ENCODE assay signal across 17 cellular contexts in the genomic region with DNA sequence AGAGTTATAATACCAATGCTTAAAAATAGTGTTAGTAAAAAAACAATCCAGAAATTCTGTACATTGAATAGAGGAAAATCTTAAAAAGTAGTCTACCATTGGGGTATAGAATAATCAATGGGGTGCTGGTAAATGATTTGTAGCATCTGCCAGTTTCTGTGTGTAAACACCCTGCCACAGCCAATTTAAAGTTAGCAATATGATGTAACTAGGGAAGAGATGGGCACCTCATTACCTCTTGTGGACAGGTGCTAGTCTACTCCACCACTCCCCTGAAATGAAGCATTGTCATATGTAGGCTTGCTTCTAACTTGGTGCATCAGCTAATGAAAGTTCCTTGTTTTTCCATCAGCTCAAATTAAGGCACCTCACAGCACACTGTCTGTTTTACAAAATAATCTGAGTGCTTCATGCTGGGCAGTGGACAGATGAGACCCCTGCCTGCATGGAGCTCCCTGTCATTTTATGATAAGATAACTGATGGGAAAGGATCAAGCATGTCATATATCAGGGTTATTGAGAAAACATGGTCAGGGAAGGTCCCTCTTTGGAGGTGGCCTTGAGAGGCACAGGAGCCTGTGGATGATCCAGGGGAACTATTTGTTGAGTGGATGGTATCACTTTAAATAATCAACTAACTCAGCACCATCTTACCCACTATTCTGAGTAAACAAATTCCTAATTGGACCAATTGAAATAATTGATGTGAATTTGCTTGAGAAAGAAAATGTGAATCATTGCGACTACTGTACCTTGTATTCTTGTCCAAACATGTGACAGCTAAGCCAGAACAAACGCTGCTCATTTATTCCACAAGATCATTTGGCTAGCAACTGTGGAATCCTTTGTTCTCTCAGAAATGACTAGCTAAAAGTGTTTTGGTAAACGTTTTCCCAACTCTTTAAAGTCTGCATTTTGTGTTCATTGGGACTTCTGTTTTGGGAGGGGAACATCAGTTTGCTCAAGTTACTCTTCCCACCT. TPM values are rescaled to one million over a fixed set of nuclear protein-coding genes. Genes with fewer than 3 reads are reported as not detected.
DNase-seq lines count a peak whose midpoint lies in the region; ATAC-seq and TF ChIP-seq lines count a peak whose summit lies in the region.
"Had no signal": no experiment of that assay in that cellular context is flagged by ENCODE, and none has a peak within 500 bp of the region (broad histone marks: within the 10 kb centered on the region; RNA-seq: fewer than 3 reads in every experiment).

No MANE protein-coding gene starts in this region.

- H3K27ac Mint-ChIP-seq in activated CD4-positive, alpha-beta T cell treated with anti-CD3 and anti-CD28 coated beads for 36 hours, result peak overlapping the region; percentile 13
- 0 out of 2 replicates have a peak overlapping the region, but pooled peaks have one; percentile 10 for H3K27ac Mint-ChIP-seq in WTC11
- peak overlapping the region in 1 of 2 donors; percentile 34 for H3K27ac Mint-ChIP-seq in stimulated activated naive CD8-positive, alpha-beta T cell treated with anti-CD3 and anti-CD28 coated beads, Interleukin-15, amount 100 ng/mL, for 72 hours
- no peak overlapping the region for H3K27ac Mint-ChIP-seq in stimulated activated effector memory CD8-positive, alpha-beta T cell treated with anti-CD3 and anti-CD28 coated beads, Interleukin-12 subunit alpha, Interleukin-12 subunit beta, amount 100 ng/mL, for 72 hours
- H3K27ac Mint-ChIP-seq: activated naive CD4-positive, alpha-beta T cell treated with anti-CD3 and anti-CD28 coated beads for 36 hours; natural killer cell treated with Interleukin-12 subunit alpha and Interleukin-12 subunit beta and Interleukin-15 and Interleukin-18, amount 100 ng/mL, for 72 hours had no signal

- no peak for ATAC-seq in activated CD4-positive, alpha-beta T cell treated with anti-CD3 and anti-CD28 coated beads for 36 hours
- no peak for ATAC-seq in WTC11
- ATAC-seq in left ventricle myocardium superior, result no peak
- no peak for ATAC-seq in stimulated activated naive CD8-positive, alpha-beta T cell treated with anti-CD3 and anti-CD28 coated beads, Interleukin-15, amount 100 ng/mL, for 72 hours
- ATAC-seq in stimulated activated effector memory CD8-positive, alpha-beta T cell treated with anti-CD3 and anti-CD28 coated beads, Interleukin-12 subunit alpha, Interleukin-12 subunit beta, amount 100 ng/mL, for 72 hours, result no peak
- ATAC-seq: natural killer cell treated with Interleukin-12 subunit alpha and Interleukin-12 subunit beta and Interleukin-15 and Interleukin-18, amount 100 ng/mL, for 72 hours; psoas muscle; stimulated activated naive B cell treated with anti-CD40 and anti-IgM and Interleukin-4, amounts not matched to agents 10 μg/mL and 1 μg/mL and 100 μg/mL, for 72 hours had no signal

- CTCF ChIA-PET in activated CD4-positive, alpha-beta T cell treated with anti-CD3 and anti-CD28 coated beads for 36 hours (lab: Charles Lee), result no interaction called here
- CTCF ChIA-PET in WTC11 (lab: Charles Lee), result interaction anchor here (1.4 kb wide), 1 partner anchor 343 kb away, joined by 3 read pairs; no protein-coding TSS in a partner anchor

- no peaks in the 10 kb centered on the region for H3K27me3 Mint-ChIP-seq in activated CD4-positive, alpha-beta T cell treated with anti-CD3 and anti-CD28 coated beads for 36 hours
- H3K27me3 Mint-ChIP-seq in WTC11 (ENCODE audit: low read depth), result no peaks in the 10 kb centered on the region
- H3K27me3 Mint-ChIP-seq in stimulated activated naive CD8-positive, alpha-beta T cell treated with anti-CD3 and anti-CD28 coated beads, Interleukin-15, amount 100 ng/mL, for 72 hours, result no peaks in the 10 kb centered on the region
- H3K27me3 Mint-ChIP-seq: natural killer cell treated with Interleukin-12 subunit alpha and Interleukin-12 subunit beta and Interleukin-15 and Interleukin-18, amount 100 ng/mL, for 72 hours; stimulated activated naive B cell treated with anti-CD40 and anti-IgM and Interleukin-4, amounts not matched to agents 10 μg/mL and 1 μg/mL and 100 μg/mL, for 72 hours had no signal

- DNase-seq in activated CD4-positive, alpha-beta T cell treated with anti-CD3 and anti-CD28 coated beads for 36 hours, result no peak
- no peak for DNase-seq in activated CD4-positive, alpha-beta T cell treated with anti-CD3 and anti-CD28 coated beads for 1 hour
- DNase-seq in WTC11 (ENCODE audit: low spot score) (no peak), foreskin melanocyte (peak; percentile 74), substantia nigra (lab: John Stamatoyannopoulos, UW) (peak in 1 of 49 donors; percentile 8), left ventricle myocardium superior (no peak)
- no peak for DNase-seq in stimulated activated naive CD8-positive, alpha-beta T cell treated with anti-CD3 and anti-CD28 coated beads, Interleukin-15, amount 100 ng/mL, for 72 hours
- no peak for DNase-seq in stimulated activated effector memory CD8-positive, alpha-beta T cell treated with anti-CD3 and anti-CD28 coated beads, Interleukin-12 subunit alpha, Interleukin-12 subunit beta, amount 100 ng/mL, for 72 hours (ENCODE audit: low spot score in 2 of 2)
- DNase-seq: activated CD8-positive, alpha-beta memory T cell treated with anti-CD3 and anti-CD28 coated beads, Interleukin-2, amount 50 U/mL, for 48 hours; activated naive CD4-positive, alpha-beta T cell treated with anti-CD3 and anti-CD28 coated beads for 36 hours; DMS79 treated with DMSO at 0.1 percent for 48 hours; effector memory CD4-positive, alpha-beta T cell; IMR-90; psoas muscle; stimulated activated naive B cell treated with anti-CD40 and anti-IgM and Interleukin-4, amounts not matched to agents 10 μg/mL and 1 μg/mL and 100 μg/mL, for 72 hours had no signal

- intact Hi-C loops in activated CD4-positive, alpha-beta T cell treated with anti-CD3 and anti-CD28 coated beads for 36 hours (cut with DNase I, micrococcal nuclease), result no loop called here
- intact Hi-C loops in left ventricle myocardium superior (cut with micrococcal nuclease), result no loop called here

- H3K9me3 Mint-ChIP-seq in activated CD4-positive, alpha-beta T cell treated with anti-CD3 and anti-CD28 coated beads for 36 hours (ENCODE audit: low read depth), result no peaks in the 10 kb centered on the region
- no peaks in the 10 kb centered on the region for H3K9me3 Mint-ChIP-seq in WTC11
- no peaks in the 10 kb centered on the region for H3K9me3 Mint-ChIP-seq in stimulated activated naive CD8-positive, alpha-beta T cell treated with anti-CD3 and anti-CD28 coated beads, Interleukin-15, amount 100 ng/mL, for 72 hours
- H3K9me3 Mint-ChIP-seq in stimulated activated effector memory CD8-positive, alpha-beta T cell treated with anti-CD3 and anti-CD28 coated beads, Interleukin-12 subunit alpha, Interleukin-12 subunit beta, amount 100 ng/mL, for 72 hours, result no peaks in the 10 kb centered on the region
- H3K9me3 Mint-ChIP-seq: activated naive CD4-positive, alpha-beta T cell treated with anti-CD3 and anti-CD28 coated beads for 36 hours; natural killer cell treated with Interleukin-12 subunit alpha and Interleukin-12 subunit beta and Interleukin-15 and Interleukin-18, amount 100 ng/mL, for 72 hours; stimulated activated naive B cell treated with anti-CD40 and anti-IgM and Interleukin-4, amounts not matched to agents 10 μg/mL and 1 μg/mL and 100 μg/mL, for 72 hours had no signal

- POLR2A ChIA-PET in activated CD4-positive, alpha-beta T cell treated with anti-CD3 and anti-CD28 coated beads for 36 hours (lab: Charles Lee), result no interaction called here
- POLR2A ChIA-PET in WTC11 (lab: Charles Lee), result no interaction called here

- H3K36me3 Mint-ChIP-seq in activated CD4-positive, alpha-beta T cell treated with anti-CD3 and anti-CD28 coated beads for 36 hours (ENCODE audit: low read depth), result peaks cover 22% of the 10 kb centered on the region
- peaks cover 43% of the 10 kb centered on the region for H3K36me3 Mint-ChIP-seq in WTC11
- peaks cover 86% of the 10 kb centered on the region for H3K36me3 Mint-ChIP-seq in stimulated activated effector memory CD8-positive, alpha-beta T cell treated with anti-CD3 and anti-CD28 coated beads, Interleukin-12 subunit alpha, Interleukin-12 subunit beta, amount 100 ng/mL, for 72 hours

- H3K4me1 Mint-ChIP-seq in activated CD4-positive, alpha-beta T cell treated with anti-CD3 and anti-CD28 coated beads for 36 hours, result no peaks in the 10 kb centered on the region
- H3K4me1 Mint-ChIP-seq in WTC11, result no peaks in the 10 kb centered on the region
- H3K4me1 Mint-ChIP-seq in stimulated activated naive CD8-positive, alpha-beta T cell treated with anti-CD3 and anti-CD28 coated beads, Interleukin-15, amount 100 ng/mL, for 72 hours, result no peaks in the 10 kb centered on the region
- H3K4me1 Mint-ChIP-seq in stimulated activated effector memory CD8-positive, alpha-beta T cell treated with anti-CD3 and anti-CD28 coated beads, Interleukin-12 subunit alpha, Interleukin-12 subunit beta, amount 100 ng/mL, for 72 hours, result no peaks in the 10 kb centered on the region
- H3K4me1 Mint-ChIP-seq: stimulated activated naive B cell treated with anti-CD40 and anti-IgM and Interleukin-4, amounts not matched to agents 10 μg/mL and 1 μg/mL and 100 μg/mL, for 72 hours had no signal

- H3K4me3 Mint-ChIP-seq in activated CD4-positive, alpha-beta T cell treated with anti-CD3 and anti-CD28 coated beads for 36 hours, result no peak overlapping the region
- H3K4me3 Mint-ChIP-seq in WTC11, result no peak overlapping the region
- no peak overlapping the region for H3K4me3 Mint-ChIP-seq in stimulated activated naive CD8-positive, alpha-beta T cell treated with anti-CD3 and anti-CD28 coated beads, Interleukin-15, amount 100 ng/mL, for 72 hours
- no peak overlapping the region for H3K4me3 Mint-ChIP-seq in stimulated activated effector memory CD8-positive, alpha-beta T cell treated with anti-CD3 and anti-CD28 coated beads, Interleukin-12 subunit alpha, Interleukin-12 subunit beta, amount 100 ng/mL, for 72 hours
- H3K4me3 Mint-ChIP-seq: activated naive CD4-positive, alpha-beta T cell treated with anti-CD3 and anti-CD28 coated beads for 36 hours; natural killer cell treated with Interleukin-12 subunit alpha and Interleukin-12 subunit beta and Interleukin-15 and Interleukin-18, amount 100 ng/mL, for 72 hours; stimulated activated naive B cell treated with anti-CD40 and anti-IgM and Interleukin-4, amounts not matched to agents 10 μg/mL and 1 μg/mL and 100 μg/mL, for 72 hours had no signal

- TF ChIP-seq CTCF in WTC11 (IDR thresholded peaks at IDR 0.05), result no peak

- peak overlapping the region; percentile 70 for H3K27ac ChIP-seq in substantia nigra (ENCODE audit: low read depth, low read length, poor library complexity, severe bottlenecking)
- H3K27ac ChIP-seq: C4-2B, psoas muscle had no signal

TF ChIP-seq in WTC11, 78 proteins besides CTCF, POLR2A, EP300 and RAD21:
- TF ChIP-seq, protein P1, sequence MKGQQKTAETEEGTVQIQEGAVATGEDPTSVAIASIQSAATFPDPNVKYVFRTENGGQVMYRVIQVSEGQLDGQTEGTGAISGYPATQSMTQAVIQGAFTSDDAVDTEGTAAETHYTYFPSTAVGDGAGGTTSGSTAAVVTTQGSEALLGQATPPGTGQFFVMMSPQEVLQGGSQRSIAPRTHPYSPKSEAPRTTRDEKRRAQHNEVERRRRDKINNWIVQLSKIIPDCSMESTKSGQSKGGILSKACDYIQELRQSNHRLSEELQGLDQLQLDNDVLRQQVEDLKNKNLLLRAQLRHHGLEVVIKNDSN (CRISPR knock-in tag; IDR thresholded peaks at IDR 0.05), result no peak

RNA-seq across cellular contexts. Expression of a gene that starts 45.9 kb away (rescaled TPM):
- 100 to 1,000 TPM; 119 to 126 TPM for total RNA-seq in activated CD4-positive, alpha-beta T cell treated with anti-CD3 and anti-CD28 coated beads for 36 hours
- total RNA-seq in WTC11 (2021) (192 to 211 TPM (median 204 TPM) in 3 replicates), left ventricle myocardium superior (40.0 TPM)
